37 cellular contexts compared by ENCODE assay signal in genomic region chr13:84255226-84255625, GRCh38.
"Had no signal": no experiment of that assay in that cellular context is flagged by ENCODE, and none has a peak within 500 bp of the region (broad histone marks: within the 10 kb centered on the region; RNA-seq: fewer than 3 reads in every experiment).

No MANE protein-coding gene starts in this region.

- H3K9me3 ChIP-seq: ascending aorta had no signal

- H3K4me1 ChIP-seq: ascending aorta, body of pancreas, breast epithelium had no signal

- H3K4me3 Mint-ChIP-seq: activated CD4-positive, alpha-beta memory T cell treated with anti-CD3 and anti-CD28 coated beads, Interleukin-2, amount 10 ng/mL, durations not matched to agents 7 days and 5 days; activated CD8-positive, alpha-beta memory T cell treated with anti-CD3 and anti-CD28 coated beads, Interleukin-2, amount 10 ng/mL, durations not matched to agents 7 days and 5 days; activated naive CD8-positive, alpha-beta T cell treated with anti-CD3 and anti-CD28 coated beads for 36 hours; IgD-negative memory B cell had no signal

- H2AFZ ChIP-seq: PC-9 had no signal

- H3K4me2 ChIP-seq: PC-9 had no signal

- H3K27me3 Mint-ChIP-seq: activated CD4-positive, alpha-beta memory T cell treated with anti-CD3 and anti-CD28 coated beads, Interleukin-2, amount 10 ng/mL, durations not matched to agents 7 days and 5 days; activated CD8-positive, alpha-beta memory T cell treated with anti-CD3 and anti-CD28 coated beads, Interleukin-2, amount 10 ng/mL, durations not matched to agents 7 days and 5 days; activated naive CD8-positive, alpha-beta T cell treated with anti-CD3 and anti-CD28 coated beads for 36 hours; IgD-negative memory B cell had no signal

- H3K27ac ChIP-seq: ascending aorta, body of pancreas, breast epithelium, PC-9, RWPE1, WERI-Rb-1 had no signal

- H3K4me3 ChIP-seq: ascending aorta, body of pancreas, breast epithelium, PC-9 had no signal

- ATAC-seq: activated CD8-positive, alpha-beta memory T cell treated with anti-CD3 and anti-CD28 coated beads, Interleukin-2, amount 10 ng/mL, durations not matched to agents 7 days and 5 days; body of pancreas; Right ventricle myocardium inferior; SK-N-SH treated with all-trans-retinoic acid at 6 μM for 48 hours had no signal

- H3K36me3 Mint-ChIP-seq: activated CD8-positive, alpha-beta memory T cell treated with anti-CD3 and anti-CD28 coated beads, Interleukin-2, amount 10 ng/mL, durations not matched to agents 7 days and 5 days; IgD-negative memory B cell had no signal

- DNase-seq: activated CD4-positive, alpha-beta memory T cell treated with anti-CD3 and anti-CD28 coated beads, Interleukin-2, amount 10 ng/mL, durations not matched to agents 7 days and 5 days; activated CD4-positive, alpha-beta T cell treated with anti-CD3 and anti-CD28 coated beads for 1 hour; activated CD4-positive, alpha-beta T cell treated with anti-CD3 and anti-CD28 coated beads for 48 hours; activated CD4-positive, CD25-positive, alpha-beta regulatory T cell; activated CD8-positive, alpha-beta memory T cell treated with anti-CD3 and anti-CD28 coated beads for 24 hours; activated CD8-positive, alpha-beta memory T cell treated with anti-CD3 and anti-CD28 coated beads, Interleukin-2, amount 10 ng/mL, durations not matched to agents 7 days and 5 days; activated CD8-positive, alpha-beta memory T cell treated with anti-CD3 and anti-CD28 coated beads, Interleukin-2, amount 50 U/mL, for 48 hours; activated effector memory CD4-positive, alpha-beta T cell treated with Interleukin-2 at 50 U/mL for 16 hours; activated naive CD4-positive, alpha-beta T cell; activated naive CD4-positive, alpha-beta T cell treated with anti-CD3 and anti-CD28 coated beads, Interleukin-2, amount 50 U/mL, for 16 hours; activated naive CD8-positive, alpha-beta T cell treated with anti-CD3 and anti-CD28 coated beads for 36 hours; activated T-cell treated with anti-CD3 and anti-CD28 coated beads, Interleukin-2, amount 50 U/mL, for 48 hours; amygdala; body of pancreas; Kasumi-1; KBM-7; MM.1S; MV-4-11; NCI-H1092; NCI-H1436 treated with DMSO at 0.1 percent for 48 hours; NCI-H1694 treated with DMSO at 0.1 percent for 48 hours; NCI-H2029; NCI-H2107; NCI-H510A; NCI-H526; NCI-H774; PC-9; SIG-M5; SW 1271; T1000; WERI-Rb-1 had no signal

- H3K4me1 Mint-ChIP-seq: activated CD4-positive, alpha-beta memory T cell treated with anti-CD3 and anti-CD28 coated beads, Interleukin-2, amount 10 ng/mL, durations not matched to agents 7 days and 5 days; activated CD8-positive, alpha-beta memory T cell treated with anti-CD3 and anti-CD28 coated beads, Interleukin-2, amount 10 ng/mL, durations not matched to agents 7 days and 5 days; activated naive CD8-positive, alpha-beta T cell treated with anti-CD3 and anti-CD28 coated beads for 36 hours; IgD-negative memory B cell had no signal

- H3K36me3 ChIP-seq: ascending aorta, breast epithelium, WERI-Rb-1 had no signal

- H3K27me3 ChIP-seq: ascending aorta, body of pancreas, breast epithelium had no signal

- H3K27ac Mint-ChIP-seq: activated CD4-positive, alpha-beta memory T cell treated with anti-CD3 and anti-CD28 coated beads, Interleukin-2, amount 10 ng/mL, durations not matched to agents 7 days and 5 days; activated CD8-positive, alpha-beta memory T cell treated with anti-CD3 and anti-CD28 coated beads, Interleukin-2, amount 10 ng/mL, durations not matched to agents 7 days and 5 days; activated naive CD8-positive, alpha-beta T cell treated with anti-CD3 and anti-CD28 coated beads for 36 hours; IgD-negative memory B cell had no signal
